Comparison of ENCODE assay signal across 20 cellular contexts in the genomic region with DNA sequence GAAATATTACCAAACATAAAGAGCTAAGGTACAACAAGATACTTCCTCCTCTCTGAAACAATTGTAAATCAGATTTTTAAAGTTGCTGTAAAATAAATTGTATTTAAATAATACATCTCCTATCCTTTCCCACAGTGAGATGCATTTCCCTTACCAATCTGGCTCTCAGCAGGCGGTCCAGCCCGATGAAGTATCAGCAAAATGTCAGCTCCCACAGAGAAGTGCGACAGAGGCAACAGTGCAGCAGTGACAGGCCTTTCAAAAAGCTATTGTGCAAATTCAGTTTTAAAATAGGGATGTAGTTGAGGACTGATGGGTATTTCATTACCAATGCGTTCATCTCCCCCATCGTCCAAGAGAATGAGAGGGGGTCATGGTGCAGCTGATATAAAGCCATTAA.
"Had no signal": no experiment of that assay in that cellular context is flagged by ENCODE, and none has a peak within 500 bp of the region (broad histone marks: within the 10 kb centered on the region; RNA-seq: fewer than 3 reads in every experiment).

No MANE protein-coding gene starts in this region.

- H3K36me3 ChIP-seq: breast epithelium, colonic mucosa, esophagus squamous epithelium, gastrocnemius medialis, left ventricle myocardium inferior, right lobe of liver, tibial artery, WERI-Rb-1 had no signal

- H3K79me2 ChIP-seq: parathyroid adenoma had no signal

- DNase-seq: activated CD4-positive, alpha-beta T cell treated with anti-CD3 and anti-CD28 coated beads for 1 hour; activated CD8-positive, alpha-beta memory T cell treated with anti-CD3 and anti-CD28 coated beads, Interleukin-2, amount 50 U/mL, for 4 hours; activated naive CD4-positive, alpha-beta T cell; activated naive CD8-positive, alpha-beta T cell treated with anti-CD3 and anti-CD28 coated beads, Interleukin-2, amount 10 ng/mL, durations not matched to agents 7 days and 5 days; activated T-cell treated with anti-CD3 and anti-CD28 coated beads, Interleukin-2, amount 50 U/mL, for 24 hours; amniotic stem cell; esophagus squamous epithelium; gastrocnemius medialis; kidney glomerular epithelial cell; left ventricle myocardium inferior; naive thymus-derived CD8-positive, alpha-beta T cell; right lobe of liver; stimulated activated CD4-positive, alpha-beta T cell treated with anti-CD3 and anti-CD28 coated beads, Interleukin-1b, Interleukin-23, amount 100 ng/mL, for 48 hours; stimulated activated naive CD8-positive, alpha-beta T cell treated with anti-CD3 and anti-CD28 coated beads, Interleukin-15, amount 100 ng/mL, for 72 hours; tibial artery; WERI-Rb-1 had no signal

- H3K9ac ChIP-seq: parathyroid adenoma had no signal

- H2AFZ ChIP-seq: parathyroid adenoma had no signal

- H3K9me3 ChIP-seq: breast epithelium, colonic mucosa, esophagus squamous epithelium, gastrocnemius medialis, left ventricle myocardium inferior, right lobe of liver, tibial artery had no signal

- H3K4me1 ChIP-seq: breast epithelium, colonic mucosa, esophagus squamous epithelium, gastrocnemius medialis, parathyroid adenoma, right lobe of liver, tibial artery had no signal

- H3K27me3 ChIP-seq: breast epithelium, colonic mucosa, esophagus squamous epithelium, gastrocnemius medialis, right lobe of liver, tibial artery had no signal

- H3K27ac ChIP-seq: breast epithelium, colonic mucosa, esophagus squamous epithelium, gastrocnemius medialis, left ventricle myocardium inferior, parathyroid adenoma, right lobe of liver, skin epidermis, tibial artery, WERI-Rb-1 had no signal

- H3K4me3 ChIP-seq: breast epithelium, colonic mucosa, esophagus squamous epithelium, gastrocnemius medialis, left ventricle myocardium inferior, right lobe of liver, skin epidermis, tibial artery had no signal
